ENCODE assay signal across 21 cellular contexts in genomic region chr14:59085207-59085739, GRCh38.
"Had no signal": no experiment of that assay in that cellular context is flagged by ENCODE, and none has a peak within 500 bp of the region (broad histone marks: within the 10 kb centered on the region; RNA-seq: fewer than 3 reads in every experiment).

No MANE protein-coding gene starts in this region.

- DNase-seq: activated CD4-positive, alpha-beta T cell treated with anti-CD3 and anti-CD28 coated beads, Interleukin-2, amount 50 U/mL, for 1 hour; activated CD4-positive, CD25-positive, alpha-beta regulatory T cell treated with anti-CD3 and anti-CD28 coated beads, Interleukin-2, amount 50 U/mL, for 72 hours; activated gamma-delta T cell treated with Interleukin-2 at 50 U/mL for 16 hours; activated T-cell treated with anti-CD3 and anti-CD28 coated beads, Interleukin-2, amount 50 U/mL, for 1 hour; brain microvascular endothelial cell; central memory CD4-positive, alpha-beta T cell; effector memory CD4-positive, alpha-beta T cell; left ventricle myocardium inferior; midbrain; natural killer cell; pancreas; psoas muscle; stimulated activated CD4-positive, alpha-beta T cell treated with anti-CD3 and anti-CD28 coated beads, Interleukin-4, amount 100 ng/mL, for 24 hours; stimulated activated naive CD4-positive, alpha-beta T cell treated with Interleukin-2 at 50 U/mL for 16 hours; T-helper 2 cell; upper lobe of right lung had no signal

- H3K27ac ChIP-seq: ascending aorta, brain microvascular endothelial cell, foreskin keratinocyte, left ventricle myocardium inferior, pancreas, psoas muscle, right atrium auricular region, thoracic aorta, upper lobe of right lung, VCaP had no signal

- H3K27me3 ChIP-seq: ascending aorta, brain microvascular endothelial cell, pancreas, right atrium auricular region, upper lobe of right lung had no signal

- FAIRE-seq: pancreas had no signal

- H3K36me3 ChIP-seq: ascending aorta, brain microvascular endothelial cell, left ventricle myocardium inferior, pancreas, right atrium auricular region, thoracic aorta, upper lobe of right lung had no signal

- H3K9me3 ChIP-seq: ascending aorta, left ventricle myocardium inferior, pancreas, psoas muscle, right atrium auricular region, thoracic aorta, upper lobe of right lung had no signal

- H3K4me1 ChIP-seq: ascending aorta, foreskin keratinocyte, left ventricle myocardium inferior, pancreas, psoas muscle, right atrium auricular region, upper lobe of right lung had no signal

- H3K4me3 ChIP-seq: ascending aorta, left ventricle myocardium inferior, pancreas, psoas muscle, right atrium auricular region, thoracic aorta, upper lobe of right lung had no signal

- ATAC-seq: foreskin keratinocyte, natural killer cell, pancreas, psoas muscle, upper lobe of right lung had no signal
